ENCODE assay signal across 27 cellular contexts in the genomic region with DNA sequence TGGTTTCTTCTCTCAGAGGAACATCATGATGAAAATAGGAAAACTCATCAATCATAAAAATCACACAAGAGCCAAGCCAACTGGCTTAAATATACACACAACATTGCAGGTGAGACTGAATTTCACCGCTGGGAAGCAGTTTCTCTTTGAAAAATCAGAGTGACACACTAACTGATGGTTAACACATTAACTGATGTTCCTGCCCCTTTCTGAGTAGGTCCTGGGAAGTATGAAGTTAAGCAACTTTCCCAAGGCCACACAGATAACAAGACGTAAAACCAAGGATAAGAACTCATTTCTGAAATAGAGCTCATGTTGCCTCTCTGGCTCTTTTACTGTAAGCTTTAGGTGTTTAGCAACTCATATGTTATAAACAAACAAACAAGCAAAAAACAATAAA.
"Had no signal": no experiment of that assay in that cellular context is flagged by ENCODE, and none has a peak within 500 bp of the region (broad histone marks: within the 10 kb centered on the region; RNA-seq: fewer than 3 reads in every experiment).

No MANE protein-coding gene starts in this region.

- H3K4me3 Mint-ChIP-seq: activated CD8-positive, alpha-beta T cell treated with anti-CD3 and anti-CD28 coated beads, Interleukin-2, amount 10 ng/mL, durations not matched to agents 7 days and 5 days; activated naive CD8-positive, alpha-beta T cell treated with anti-CD3 and anti-CD28 coated beads, Interleukin-2, amount 10 ng/mL, durations not matched to agents 7 days and 5 days; T-helper 1 cell treated with Interleukin-12 subunit alpha and Interleukin-12 subunit beta and Interleukin-4 antibody, amounts not matched to agents 30 μg/mL and 1 μg/mL, for 36 hours had no signal

- DNase-seq: activated CD4-positive, alpha-beta T cell treated with anti-CD3 and anti-CD28 coated beads for 4 hours; activated CD4-positive, alpha-beta T cell treated with anti-CD3 and anti-CD28 coated beads, Interleukin-2, amount 50 U/mL, for 4 hours; activated CD8-positive, alpha-beta memory T cell treated with anti-CD3 and anti-CD28 coated beads, Interleukin-2, amount 50 U/mL, for 48 hours; activated CD8-positive, alpha-beta T cell treated with anti-CD3 and anti-CD28 coated beads, Interleukin-2, amount 10 ng/mL, durations not matched to agents 7 days and 5 days; activated naive CD4-positive, alpha-beta T cell treated with anti-CD3 and anti-CD28 coated beads, Interleukin-2, amount 50 U/mL, for 16 hours; activated naive CD8-positive, alpha-beta T cell treated with anti-CD3 and anti-CD28 coated beads, Interleukin-2, amount 10 ng/mL, durations not matched to agents 7 days and 5 days; activated T-cell treated with anti-CD3 and anti-CD28 coated beads, Interleukin-2, amount 50 U/mL, for 1 hour; adrenal gland; anterior cingulate cortex; caudate nucleus; MG63; MV-4-11; NCI-H1092 treated with DMSO at 0.1 percent for 48 hours; NCI-H1436 treated with DMSO at 0.1 percent for 48 hours; NCI-H187; NCI-H2081; NCI-H510A treated with DMSO at 0.1 percent for 48 hours; NCI-H69; PC-3; SHP77; SW 1271 had no signal

- H3K27ac Mint-ChIP-seq: activated CD8-positive, alpha-beta T cell treated with anti-CD3 and anti-CD28 coated beads, Interleukin-2, amount 10 ng/mL, durations not matched to agents 7 days and 5 days; activated naive CD8-positive, alpha-beta T cell treated with anti-CD3 and anti-CD28 coated beads, Interleukin-2, amount 10 ng/mL, durations not matched to agents 7 days and 5 days; T-helper 1 cell treated with Interleukin-12 subunit alpha and Interleukin-12 subunit beta and Interleukin-4 antibody, amounts not matched to agents 30 μg/mL and 1 μg/mL, for 36 hours had no signal

- FAIRE-seq: RCC 7860 had no signal

- H3K27me3 ChIP-seq: adrenal gland, breast epithelium, MG63, SJSA1 had no signal

- H3K36me3 Mint-ChIP-seq: activated naive CD8-positive, alpha-beta T cell treated with anti-CD3 and anti-CD28 coated beads, Interleukin-2, amount 10 ng/mL, durations not matched to agents 7 days and 5 days had no signal

- H3K4me3 ChIP-seq: adrenal gland, breast epithelium, MG63, SJSA1 had no signal

- H3K4me1 Mint-ChIP-seq: activated naive CD8-positive, alpha-beta T cell treated with anti-CD3 and anti-CD28 coated beads, Interleukin-2, amount 10 ng/mL, durations not matched to agents 7 days and 5 days had no signal

- H3K9me3 ChIP-seq: adrenal gland, breast epithelium, MG63, SJSA1 had no signal

- H3K36me3 ChIP-seq: adrenal gland, breast epithelium, MG63, SJSA1 had no signal

- H3K27ac ChIP-seq: adrenal gland, breast epithelium, SJSA1 had no signal

- H3K27me3 Mint-ChIP-seq: activated naive CD8-positive, alpha-beta T cell treated with anti-CD3 and anti-CD28 coated beads, Interleukin-2, amount 10 ng/mL, durations not matched to agents 7 days and 5 days had no signal

- H3K4me1 ChIP-seq: adrenal gland, breast epithelium, SJSA1 had no signal

- ATAC-seq: activated CD4-positive, CD25-positive, alpha-beta regulatory T cell treated with anti-CD3 and anti-CD28 coated beads, Interleukin-2, amount 50 U/mL, for 24 hours; activated CD8-positive, alpha-beta T cell treated with anti-CD3 and anti-CD28 coated beads, Interleukin-2, amount 10 ng/mL, durations not matched to agents 7 days and 5 days; PC-3; SK-N-SH treated with all-trans-retinoic acid at 6 μM for 48 hours had no signal
